ENCODE assay signal across 13 cellular contexts in the genomic region with DNA sequence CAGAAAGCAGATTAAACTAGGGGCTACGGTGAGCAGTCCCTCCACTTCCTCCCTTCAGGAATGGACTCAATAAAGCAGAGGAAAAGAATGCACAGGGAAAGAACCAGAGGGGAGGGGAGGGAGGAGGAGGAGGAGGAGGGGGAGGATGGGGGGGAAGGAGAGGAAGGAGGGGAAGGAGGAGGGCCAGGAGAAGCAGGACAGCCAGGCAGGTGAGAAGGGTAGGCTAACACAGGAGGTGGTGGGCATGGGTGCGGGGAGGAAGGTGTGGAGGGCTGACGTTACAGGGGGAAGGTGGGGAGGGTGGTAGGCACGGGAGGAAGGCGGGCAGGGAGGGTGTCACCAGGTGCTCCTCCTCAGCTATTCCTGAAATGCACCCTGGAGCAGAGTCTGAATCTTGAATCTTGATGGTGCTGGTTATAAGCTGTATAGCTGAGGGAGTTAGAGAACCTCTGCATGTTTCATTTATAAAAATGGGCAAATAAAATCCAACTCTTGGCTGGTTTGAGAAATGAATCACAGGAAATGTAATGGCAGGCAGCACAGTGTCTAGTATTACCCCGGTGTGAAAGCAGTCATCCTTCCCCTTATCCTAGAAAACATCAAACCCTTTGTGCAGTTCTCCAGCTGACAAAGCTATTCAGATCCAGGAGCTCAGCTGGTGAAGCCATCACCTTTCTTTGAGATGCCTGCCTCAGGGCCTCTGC. TPM values are rescaled to one million over a fixed set of nuclear protein-coding genes. Genes with fewer than 3 reads are reported as not detected.
DNase-seq lines count a peak whose midpoint lies in the region; ATAC-seq and TF ChIP-seq lines count a peak whose summit lies in the region.
"Had no signal": no experiment of that assay in that cellular context is flagged by ENCODE, and none has a peak within 500 bp of the region (broad histone marks: within the 10 kb centered on the region; RNA-seq: fewer than 3 reads in every experiment).

No MANE protein-coding gene starts in this region.

- H3K4me1 ChIP-seq in right atrium auricular region (peaks cover 0 to 8% of the 10 kb centered on the region in 2 donors), Panc1 (ENCODE audit: control insufficient read depth, insufficient read depth, low read length) (peaks cover 21% of the 10 kb centered on the region)

- no peaks in the 10 kb centered on the region for H3K27me3 Mint-ChIP-seq in stimulated activated memory B cell treated with anti-CD40 and anti-IgM and Interleukin-4, amounts not matched to agents 10 μg/mL and 1 μg/mL and 100 μg/mL, for 72 hours

- H3K27me3 ChIP-seq in right atrium auricular region (no peaks in the 10 kb centered on the region), Panc1 (ENCODE audit: control insufficient read depth, insufficient read depth, low read length) (no peaks in the 10 kb centered on the region)
- H3K27me3 ChIP-seq: adrenal gland, ovary had no signal

- H3K4me1 Mint-ChIP-seq in stimulated activated memory B cell treated with anti-CD40 and anti-IgM and Interleukin-4, amounts not matched to agents 10 μg/mL and 1 μg/mL and 100 μg/mL, for 72 hours, result peaks cover 69% of the 10 kb centered on the region

- CTCF ChIA-PET in Panc1 (lab: Charles Lee), result no interaction called here

- H3K9me3 ChIP-seq in right atrium auricular region (no peaks in the 10 kb centered on the region), Panc1 (ENCODE audit: control insufficient read depth, insufficient read depth, low read depth, low read length) (no peaks in the 10 kb centered on the region)
- H3K9me3 ChIP-seq: adrenal gland, ovary had no signal

- H3K4me3 Mint-ChIP-seq in stimulated activated memory B cell treated with anti-CD40 and anti-IgM and Interleukin-4, amounts not matched to agents 10 μg/mL and 1 μg/mL and 100 μg/mL, for 72 hours, result no peak overlapping the region

- H3K36me3 ChIP-seq in right atrium auricular region, result peaks cover 29% of the 10 kb centered on the region
- peaks cover 14% of the 10 kb centered on the region for H3K36me3 ChIP-seq in Panc1 (ENCODE audit: control insufficient read depth, insufficient read depth, low read length)
- H3K36me3 ChIP-seq: ovary had no signal

- peak overlapping the region; percentile 41 for H3K27ac Mint-ChIP-seq in stimulated activated memory B cell treated with anti-CD40 and anti-IgM and Interleukin-4, amounts not matched to agents 10 μg/mL and 1 μg/mL and 100 μg/mL, for 72 hours

- intact Hi-C loops in Right ventricle myocardium superior (cut with DNase I), result no loop called here
- intact Hi-C loops in Panc1 (cut with micrococcal nuclease; ENCODE audit: unreplicated experiment), result no loop called here

- no peak for ATAC-seq in Right ventricle myocardium superior (ENCODE audit: poor library complexity)
- ATAC-seq in Panc1, result no peak
- no peak for ATAC-seq in stimulated activated memory B cell treated with anti-CD40 and anti-IgM and Interleukin-4, amounts not matched to agents 10 μg/mL and 1 μg/mL and 100 μg/mL, for 72 hours

- no TSS peak for BruUV-seq in Panc1 (replicated peaks; lab: Mats Ljungman, UMichigan)

- H3K9me3 Mint-ChIP-seq in stimulated activated memory B cell treated with anti-CD40 and anti-IgM and Interleukin-4, amounts not matched to agents 10 μg/mL and 1 μg/mL and 100 μg/mL, for 72 hours, result no peaks in the 10 kb centered on the region

- DNase-seq in Right ventricle myocardium superior (peak; percentile 17), right atrium auricular region (ENCODE audit: low spot score) (no peak), Panc1 (ENCODE audit: low read depth, low spot score) (no peak), dermis blood vessel endothelial cell (peak; percentile 65), NCI-H524 (lab: John Stamatoyannopoulos, UW) (no peak), HuH-7 (ENCODE audit: low spot score) (no peak), SIG-M5 treated with dmso at 0.1 percent for 504 hours (lab: John Stamatoyannopoulos, UW; ENCODE audit: unreplicated experiment) (no peak)
- DNase-seq: activated CD4-positive, alpha-beta T cell treated with anti-CD3 and anti-CD28 coated beads, Interleukin-2, amount 50 U/mL, for 1 hour; C1 segment of cervical spinal cord; NCI-H1092; ovary had no signal

- TF ChIP-seq CTCF in right atrium auricular region (IDR thresholded peaks at IDR 0.05), result no peak
- no peak for TF ChIP-seq CTCF in Panc1 (IDR thresholded peaks at IDR 0.05)

- peaks cover 44% of the 10 kb centered on the region for H3K36me3 Mint-ChIP-seq in stimulated activated memory B cell treated with anti-CD40 and anti-IgM and Interleukin-4, amounts not matched to agents 10 μg/mL and 1 μg/mL and 100 μg/mL, for 72 hours

- no peak overlapping the region for H3K4me3 ChIP-seq in right atrium auricular region
- H3K4me3 ChIP-seq in Panc1 (ENCODE audit: low read depth in 2 of 2, low read length in 2 of 2), result no peak overlapping the region
- H3K4me3 ChIP-seq: adrenal gland, ovary had no signal

- in situ Hi-C loops in Panc1 (cut with HindIII; ENCODE audit: low pct_unique_long_range_greater_than_20kb, low sequenced_read_pairs), result no loop called here

- POLR2A ChIA-PET in Panc1 (lab: Charles Lee), result no interaction called here

- no peak overlapping the region for H3K27ac ChIP-seq in right atrium auricular region
- 0 out of 2 replicates have a peak overlapping the region, but pooled peaks have one; percentile 7 for H3K27ac ChIP-seq in Panc1 (ENCODE audit: low read length)
- H3K27ac ChIP-seq: ovary had no signal

RNA-seq across cellular contexts. Expression of a gene that starts 3.4 kb away (rescaled TPM):
- total RNA-seq in Right ventricle myocardium superior, result 10.3 TPM
- 10 to 100 TPM in 1 of 2 donors, 1 to 10 TPM in 1; 7.6 to 11.9 TPM for total RNA-seq in right atrium auricular region
- 49.6 TPM for total RNA-seq in Panc1 (2021; ENCODE audit: unreplicated experiment)
- polyA plus RNA-seq in Panc1 (2012; ENCODE audit: insufficient read length), result 56.4 TPM
- 22.2 and 35.6 TPM in 2 replicates for total RNA-seq in dermis blood vessel endothelial cell

Comparison
In these comparisons a context has a peak if more than half of its experiments do, and no peak if none do; other contexts are left out.
1. DNase-seq: peak in Right ventricle myocardium superior (single experiment) and dermis blood vessel endothelial cell (single experiment); none in right atrium auricular region (single experiment), Panc1 (single experiment), NCI-H524 (0 of 2), HuH-7 (single experiment) and SIG-M5 treated with dmso at 0.1 percent for 504 hours (single experiment).